8 cellular contexts compared by ENCODE assay signal in genomic region chr21:36854391-36854790, GRCh38.
A peak's percentile ranks its signal among the peaks of the same experiment; 100 is the strongest.
DNase-seq lines count a peak whose midpoint lies in the region; ATAC-seq and TF ChIP-seq lines count a peak whose summit lies in the region.

No MANE protein-coding gene starts in this region.

- no peak overlapping the region for H3K4me3 ChIP-seq in AG04449 (ENCODE audit: low read depth, low read length)
- no peak overlapping the region for H3K4me3 ChIP-seq in body of pancreas

- H3K4me1 ChIP-seq in body of pancreas, result peaks cover 3% of the 10 kb centered on the region

- no peak for DNase-seq in AG04449 (ENCODE audit: low read depth, low spot score)
- peak; percentile 61 for DNase-seq in EL
- peak; percentile 28 for DNase-seq in NCI-H345 (lab: John Stamatoyannopoulos, UW)
- DNase-seq in body of pancreas, result peak in 3 of 4 donors; percentile 20 to 28 (median 23)
- peak; percentile 86 for DNase-seq in left kidney (ENCODE audit: low read depth, low spot score)

- WGBS in body of pancreas, 2 donors, result 48 to 50% methylated on average over 5 of the region's 5 CpGs

- CTCF ChIA-PET in AG04449 (lab: Yijun Ruan, JAX), result interaction anchor here (0.6 to 3.6 kb wide), 25 partner anchors 9 to 432 kb away, joined by 3 to 33 read pairs (median 4); no protein-coding TSS in a partner anchor

- TF ChIP-seq CTCF in AG04449 (IDR thresholded peaks at IDR 0.05; ENCODE audit: insufficient read depth, low read length, missing control alignments) (peak; percentile 56), body of pancreas (IDR thresholded peaks at IDR 0.05) (peak; percentile 17 to 49 (median 38))

- no peaks in the 10 kb centered on the region for H3K36me3 ChIP-seq in body of pancreas (replicated peaks in 1 of 2; ENCODE audit: insufficient read depth in 1 of 2, low read depth in 2 of 2)

- no peak overlapping the region for H3K27ac ChIP-seq in body of pancreas

- intact Hi-C loops in body of pancreas (cut with DNase I), result loop anchor here (10.0 kb wide), 1 partner anchor 100 kb away; no protein-coding TSS in a partner anchor

- peak; percentile 33 for ATAC-seq in body of pancreas
- no peak for ATAC-seq in HG02763 (IDR thresholded peaks at IDR 0.05; ENCODE audit: unreplicated experiment)
- no peak for ATAC-seq in GM18867 (IDR thresholded peaks at IDR 0.05; ENCODE audit: unreplicated experiment)
- no peak for ATAC-seq in HG03159 (IDR thresholded peaks at IDR 0.05; ENCODE audit: unreplicated experiment)

- no peak for TF ChIP-seq POLR2A in body of pancreas (IDR thresholded peaks at IDR 0.05)

- no peaks in the 10 kb centered on the region for H3K27me3 ChIP-seq in body of pancreas

- POLR2A ChIA-PET in AG04449 (lab: Yijun Ruan, JAX), result no interaction called here

- H3K9me3 ChIP-seq in body of pancreas, result no peaks in the 10 kb centered on the region
